In the genomic region with DNA sequence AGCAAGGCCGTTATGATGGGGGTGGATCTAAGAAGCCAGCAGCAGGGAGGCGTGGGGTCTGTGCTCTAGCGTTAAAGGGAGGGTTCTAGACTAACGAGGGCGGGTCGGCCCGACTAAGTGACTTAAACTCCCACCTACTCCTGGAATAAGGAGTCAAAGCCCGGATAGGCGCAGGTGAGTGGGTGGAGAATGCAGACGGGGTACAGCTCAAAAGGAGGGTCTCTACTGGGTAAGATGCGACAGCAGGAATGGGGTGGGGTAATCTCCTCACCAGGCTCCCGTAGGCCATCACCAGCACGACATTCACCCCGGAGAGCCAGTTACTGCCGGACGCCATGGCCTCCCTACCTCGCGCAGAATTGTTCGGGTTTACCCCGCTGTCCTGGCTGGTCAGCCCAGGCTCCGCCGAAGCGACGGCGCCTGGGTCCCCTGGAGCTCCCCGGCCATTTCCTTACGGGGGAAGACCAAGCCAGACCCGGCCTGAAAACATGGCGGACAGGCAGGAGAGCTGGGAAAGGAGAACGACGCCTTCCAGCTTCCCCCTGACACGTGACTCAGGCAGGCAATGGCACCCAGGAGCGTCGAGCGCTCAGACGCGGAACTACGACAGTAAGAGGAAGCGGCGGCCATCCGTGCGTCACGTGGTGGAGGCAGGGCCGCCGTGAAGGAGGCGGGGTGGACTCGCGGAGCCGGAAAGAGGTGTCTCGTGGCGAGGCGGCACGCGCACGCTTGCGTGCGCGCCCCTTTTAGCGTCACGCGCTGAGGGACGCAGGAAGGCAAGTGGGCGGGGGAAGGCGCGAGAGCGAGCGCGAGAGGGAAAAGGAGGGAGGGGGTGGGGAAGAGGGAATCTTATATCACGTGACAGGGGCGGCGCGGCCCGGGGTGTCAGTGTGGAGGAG, we compare ENCODE assay signal across 8 cellular contexts. TPM values are rescaled to one million over a fixed set of nuclear protein-coding genes. Genes with fewer than 3 reads are reported as not detected.
A peak's percentile ranks its signal among the peaks of the same experiment; 100 is the strongest.
DNase-seq lines count a peak whose midpoint lies in the region; ATAC-seq lines count a peak whose summit lies in the region.

A gene with protein sequence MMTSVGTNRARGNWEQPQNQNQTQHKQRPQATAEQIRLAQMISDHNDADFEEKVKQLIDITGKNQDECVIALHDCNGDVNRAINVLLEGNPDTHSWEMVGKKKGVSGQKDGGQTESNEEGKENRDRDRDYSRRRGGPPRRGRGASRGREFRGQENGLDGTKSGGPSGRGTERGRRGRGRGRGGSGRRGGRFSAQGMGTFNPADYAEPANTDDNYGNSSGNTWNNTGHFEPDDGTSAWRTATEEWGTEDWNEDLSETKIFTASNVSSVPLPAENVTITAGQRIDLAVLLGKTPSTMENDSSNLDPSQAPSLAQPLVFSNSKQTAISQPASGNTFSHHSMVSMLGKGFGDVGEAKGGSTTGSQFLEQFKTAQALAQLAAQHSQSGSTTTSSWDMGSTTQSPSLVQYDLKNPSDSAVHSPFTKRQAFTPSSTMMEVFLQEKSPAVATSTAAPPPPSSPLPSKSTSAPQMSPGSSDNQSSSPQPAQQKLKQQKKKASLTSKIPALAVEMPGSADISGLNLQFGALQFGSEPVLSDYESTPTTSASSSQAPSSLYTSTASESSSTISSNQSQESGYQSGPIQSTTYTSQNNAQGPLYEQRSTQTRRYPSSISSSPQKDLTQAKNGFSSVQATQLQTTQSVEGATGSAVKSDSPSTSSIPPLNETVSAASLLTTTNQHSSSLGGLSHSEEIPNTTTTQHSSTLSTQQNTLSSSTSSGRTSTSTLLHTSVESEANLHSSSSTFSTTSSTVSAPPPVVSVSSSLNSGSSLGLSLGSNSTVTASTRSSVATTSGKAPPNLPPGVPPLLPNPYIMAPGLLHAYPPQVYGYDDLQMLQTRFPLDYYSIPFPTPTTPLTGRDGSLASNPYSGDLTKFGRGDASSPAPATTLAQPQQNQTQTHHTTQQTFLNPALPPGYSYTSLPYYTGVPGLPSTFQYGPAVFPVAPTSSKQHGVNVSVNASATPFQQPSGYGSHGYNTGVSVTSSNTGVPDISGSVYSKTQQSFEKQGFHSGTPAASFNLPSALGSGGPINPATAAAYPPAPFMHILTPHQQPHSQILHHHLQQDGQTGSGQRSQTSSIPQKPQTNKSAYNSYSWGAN (plus strand): TSS at position 885 of the 899 bp plus-strand sequence. CDS start 4,169 bp downstream, outside the sequence.

- H3K4me1 Mint-ChIP-seq in effector memory CD8-positive, alpha-beta T cell (ENCODE audit: low read depth in 2 of 2), result peaks cover 43 to 68% of the 10 kb centered on the region in 2 donors

- H3K27me3 Mint-ChIP-seq in effector memory CD8-positive, alpha-beta T cell, result no peaks in the 10 kb centered on the region

- H3K4me3 Mint-ChIP-seq in effector memory CD8-positive, alpha-beta T cell, result peak within 1 kb of the TSS; percentile 81 to 92

- peak; percentile 86 for ATAC-seq in GM21360 (IDR thresholded peaks at IDR 0.05; ENCODE audit: unreplicated experiment)
- ATAC-seq in effector memory CD8-positive, alpha-beta T cell (replicated peaks), result peak; percentile 87

- DNase-seq in COLO668 (lab: John Stamatoyannopoulos, UW; ENCODE audit: unreplicated experiment), result peak; percentile 100
- DNase-seq in HT1080 (ENCODE audit: low read depth), result peak; percentile 99
- peak; percentile 99 for DNase-seq in NOMO-1 treated with DMSO at 0.1 percent for 48 hours (lab: John Stamatoyannopoulos, UW; ENCODE audit: unreplicated experiment)
- peak; percentile 98 for DNase-seq in activated CD8-positive, alpha-beta memory T cell treated with anti-CD3 and anti-CD28 coated beads for 4 hours (ENCODE audit: low read depth in 2 of 2)
- peak; percentile 97 to 98 (median 98) for DNase-seq in effector memory CD8-positive, alpha-beta T cell
- peak; percentile 99 for DNase-seq in medulla oblongata (ENCODE audit: extremely low spot score)
- DNase-seq in stimulated activated CD8-positive, alpha-beta memory T cell treated with anti-CD3 and anti-CD28 coated beads, Interleukin-12 subunit alpha, Interleukin-12 subunit beta, amount 100 ng/mL, for 1 hour (ENCODE audit: low read depth), result peak; percentile 98

- H3K27ac Mint-ChIP-seq in effector memory CD8-positive, alpha-beta T cell, result peak within 1 kb of the TSS; percentile 93 to 97

- no peaks in the 10 kb centered on the region for H3K9me3 Mint-ChIP-seq in effector memory CD8-positive, alpha-beta T cell

- H3K36me3 Mint-ChIP-seq in effector memory CD8-positive, alpha-beta T cell (ENCODE audit: insufficient read depth), result peaks cover 49% of the 10 kb centered on the region

RNA-seq across cellular contexts. Expression of the gene that starts here (rescaled TPM):
- total RNA-seq in HT1080 (2014; rRNA removed; shearing (Covaris generic)), result 104 and 140 TPM in 2 replicates
- 122 and 130 TPM in 2 replicates for polyA plus RNA-seq in HT1080 (2015; cell fraction: cytosol; rRNA removed)
- 336 and 368 TPM in 2 replicates for polyA plus RNA-seq in HT1080 (2015; cell fraction: nucleus; rRNA removed)

Comparison
In these comparisons a context has a peak if more than half of its experiments do, and no peak if none do; other contexts are left out.
1. Peak in every context shown above with its lines: DNase-seq and ATAC-seq.